1 cellular context compared by ENCODE assay signal in genomic region chr17:43389022-43389947, GRCh38.
A peak's percentile ranks its signal among the peaks of the same experiment; 100 is the strongest.
TF ChIP-seq lines count a peak whose summit lies in the region.

No MANE protein-coding gene starts in this region.

TF ChIP-seq in HepG2, 621 proteins besides CTCF, POLR2A, EP300 and RAD21 (continued from another document):
- TF ChIP-seq ZNF281 (CRISPR knock-in tag; IDR thresholded peaks at IDR 0.05; ENCODE audit: borderline replicate concordance) (peak; percentile 11; the same call in 1 of the 2 replicates), ZBTB7B (CRISPR knock-in tag; IDR thresholded peaks at IDR 0.05) (0 out of 2 replicates have a peak, but pooled peaks have one; percentile 36), FOSL2 (CRISPR knock-in tag; IDR thresholded peaks at IDR 0.05) (0 out of 2 replicates have a peak, but pooled peaks have one; percentile 9), ZFP36L2 (CRISPR knock-in tag; IDR thresholded peaks at IDR 0.05) (no peak), POLR2AphosphoS5 (IDR thresholded peaks at IDR 0.05; ENCODE audit: low read depth, low read length) (peak; percentile 44; the same call in 1 of the 2 replicates), HOXA7 (CRISPR knock-in tag; IDR thresholded peaks at IDR 0.05) (no peak), ZNF580 (CRISPR knock-in tag; IDR thresholded peaks at IDR 0.05; ENCODE audit: borderline replicate concordance, low read depth) (peak; percentile 51; the same call in 1 of the 2 replicates), SNAPC5 (CRISPR knock-in tag; IDR thresholded peaks at IDR 0.05; ENCODE audit: borderline replicate concordance) (no peak), PATZ1 (CRISPR knock-in tag; IDR thresholded peaks at IDR 0.05) (peak; percentile 65; the same call in 1 of the 2 replicates), ETV5 (CRISPR knock-in tag; IDR thresholded peaks at IDR 0.05; ENCODE audit: borderline replicate concordance) (peak; percentile 26; the same call in 1 of the 2 replicates), ZGPAT (CRISPR knock-in tag; IDR thresholded peaks at IDR 0.05) (0 out of 2 replicates have a peak, but pooled peaks have one; percentile 26), ZFP37 (CRISPR knock-in tag; IDR thresholded peaks at IDR 0.05; ENCODE audit: borderline replicate concordance) (no peak), ZNF225 (CRISPR knock-in tag; IDR thresholded peaks at IDR 0.05) (peak; percentile 21; the same call in 1 of the 2 replicates), ZNF546 (CRISPR knock-in tag; conservative IDR thresholded peaks at IDR 0.05) (peak; percentile 73), TGIF2 (CRISPR knock-in tag; IDR thresholded peaks at IDR 0.05) (peak; percentile 26; the same call in 1 of the 2 replicates), SATB2 (CRISPR knock-in tag; IDR thresholded peaks at IDR 0.05) (no peak)
